In the genomic region with DNA sequence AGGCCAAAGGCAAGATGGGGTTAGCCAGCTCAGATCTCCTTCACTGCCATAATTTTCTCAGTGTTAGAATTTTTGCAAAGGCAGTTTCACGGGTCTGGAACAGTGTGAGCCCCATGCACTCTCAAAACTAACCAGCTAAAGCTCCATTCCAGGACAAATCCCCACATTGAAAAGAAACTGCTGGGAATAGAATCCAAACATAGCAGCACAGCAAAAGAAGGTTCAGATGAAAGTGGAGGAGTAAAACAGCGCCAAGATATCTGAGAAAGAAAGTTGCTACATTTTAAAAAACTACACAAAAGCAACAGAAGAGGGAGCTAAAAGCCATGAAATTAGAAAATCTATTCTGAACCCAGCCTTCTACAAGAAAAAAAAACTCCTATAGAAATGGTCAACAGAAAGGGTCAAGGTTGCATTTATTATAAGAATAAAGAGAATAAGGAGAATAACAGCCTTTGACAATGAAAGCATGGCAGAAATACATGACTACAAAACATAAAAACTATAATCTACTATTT, we compare ENCODE assay signal across 8 cellular contexts. TPM values are rescaled to one million over a fixed set of nuclear protein-coding genes. Genes with fewer than 3 reads are reported as not detected.
DNase-seq lines count a peak whose midpoint lies in the region; ATAC-seq and TF ChIP-seq lines count a peak whose summit lies in the region.

No MANE protein-coding gene starts in this region.

- H3K4me1 ChIP-seq in ascending aorta (no peaks in the 10 kb centered on the region), mesenchymal stem cell (ENCODE audit: control insufficient read depth, insufficient read depth, low read depth, low read length) (no peaks in the 10 kb centered on the region)

- intact Hi-C loops in ascending aorta (cut with DNase I) = loop anchor here (1.0 kb wide), 1 partner anchor 209 kb away; no protein-coding TSS in a partner anchor

- peak; percentile 30 for DNase-seq in EH (ENCODE audit: low read depth)
- peak; percentile 3 for DNase-seq in LNCaP clone FGC (ENCODE audit: low read depth)
- no peak for DNase-seq in ascending aorta (ENCODE audit: low spot score in 2 of 2)
- peak; percentile 32 for DNase-seq in mesenchymal stem cell
- no peak for DNase-seq in activated naive CD4-positive, alpha-beta T cell treated with anti-CD3 and anti-CD28 coated beads, Interleukin-2, amount 50 U/mL, for 16 hours

- H2BK5ac ChIP-seq in mesenchymal stem cell (ENCODE audit: low read depth, low read length, poor library complexity, severe bottlenecking) = no peak overlapping the region

- H3K27ac ChIP-seq in ascending aorta (no peak overlapping the region), mesenchymal stem cell (ENCODE audit: low read length, poor library complexity, severe bottlenecking) (no peak overlapping the region)

- no peak overlapping the region for H2BK12ac ChIP-seq in mesenchymal stem cell (ENCODE audit: low read length in 2 of 2)

- WGBS in mesenchymal stem cell = 50% methylated on average over 1 of the region's 2 CpGs

- H4K91ac ChIP-seq in mesenchymal stem cell (ENCODE audit: low read length) = no peak overlapping the region

- H2BK15ac ChIP-seq in mesenchymal stem cell (ENCODE audit: low read depth, poor library complexity, severe bottlenecking) = no peak overlapping the region

- H3K9me3 ChIP-seq in ascending aorta = no peaks in the 10 kb centered on the region
- H3K9me3 ChIP-seq in mesenchymal stem cell (ENCODE audit: control insufficient read depth, low read length) = peaks cover 4% of the 10 kb centered on the region

- no peak overlapping the region for H3K18ac ChIP-seq in mesenchymal stem cell (ENCODE audit: low read depth in 1 of 2, low read length in 2 of 2)

- H3K4ac ChIP-seq in mesenchymal stem cell (ENCODE audit: low read depth in 1 of 2, low read length in 2 of 2) = no peak overlapping the region

- H3K27me3 ChIP-seq in ascending aorta = no peaks in the 10 kb centered on the region
- H3K27me3 ChIP-seq in mesenchymal stem cell (ENCODE audit: control insufficient read depth in 1 of 2, insufficient read depth in 1 of 2, low read length in 2 of 2) = peaks cover 0 to 11% of the 10 kb centered on the region in 2 experiments

- no peak overlapping the region for H3K14ac ChIP-seq in mesenchymal stem cell (ENCODE audit: low read length in 2 of 2)

- no peaks in the 10 kb centered on the region for H3K79me1 ChIP-seq in mesenchymal stem cell (replicated peaks; ENCODE audit: low read length, poor library complexity, severe bottlenecking)

- H3K4me3 ChIP-seq in LNCaP clone FGC (ENCODE audit: low read depth, low read length) (no peak overlapping the region), ascending aorta (no peak overlapping the region), mesenchymal stem cell (ENCODE audit: insufficient read depth in 1 of 2, low read depth in 1 of 2, low read length in 2 of 2) (no peak overlapping the region)

- H4K8ac ChIP-seq in mesenchymal stem cell (ENCODE audit: low read length) = no peak overlapping the region

- H3K4me2 ChIP-seq in mesenchymal stem cell (ENCODE audit: low read length, poor library complexity, severe bottlenecking) = no peak overlapping the region

- no peak overlapping the region for H2AFZ ChIP-seq in mesenchymal stem cell (ENCODE audit: low read depth, low read length)

- no peak overlapping the region for H3K9ac ChIP-seq in mesenchymal stem cell (ENCODE audit: low read length)

- ATAC-seq in GM18868 (IDR thresholded peaks at IDR 0.05; ENCODE audit: unreplicated experiment) = no peak
- no peak for ATAC-seq in HG03025 (IDR thresholded peaks at IDR 0.05; ENCODE audit: low FRiP score, unreplicated experiment)
- no peak for ATAC-seq in HG03045 (IDR thresholded peaks at IDR 0.05; ENCODE audit: unreplicated experiment)

- H2AK5ac ChIP-seq in mesenchymal stem cell (ENCODE audit: low read length, severe bottlenecking) = no peak overlapping the region

- H2BK120ac ChIP-seq in mesenchymal stem cell (ENCODE audit: low read depth, low read length) = no peak overlapping the region

- H3K36me3 ChIP-seq in ascending aorta (no peaks in the 10 kb centered on the region), mesenchymal stem cell (ENCODE audit: control insufficient read depth in 1 of 2, insufficient read depth in 2 of 2, low read depth in 1 of 2, low read length in 2 of 2) (no peaks in the 10 kb centered on the region)

- TF ChIP-seq CTCF in LNCaP clone FGC (IDR thresholded peaks at IDR 0.05; ENCODE audit: control insufficient read depth, extremely low read depth, insufficient read depth) (peak; percentile 19; the same call in 1 of the 2 replicates), ascending aorta (IDR thresholded peaks at IDR 0.05) (peak in 2 of 3 experiments; percentile 10 to 16)

- H3K23ac ChIP-seq in mesenchymal stem cell (ENCODE audit: low read length in 2 of 2) = no peak overlapping the region

RNA-seq across cellular contexts. Expression of gene SLC7A3, which starts 39.6 kb away (rescaled TPM):
- total RNA-seq in ascending aorta = not detected
- 0.84 TPM for polyA plus RNA-seq in mesenchymal stem cell (2013, experiment 1 of 2)
- polyA plus RNA-seq in mesenchymal stem cell (2013, experiment 2 of 2) = 0.71 TPM

Comparison
In these comparisons a context has a peak if more than half of its experiments do, and no peak if none do; other contexts are left out.
1. DNase-seq: peak in EH (single experiment), LNCaP clone FGC (single experiment) and mesenchymal stem cell (single experiment); none in ascending aorta (0 of 2) and activated naive CD4-positive, alpha-beta T cell treated with anti-CD3 and anti-CD28 coated beads, Interleukin-2, amount 50 U/mL, for 16 hours (single experiment).